Comparison of ENCODE assay signal across 31 cellular contexts in the genomic region with DNA sequence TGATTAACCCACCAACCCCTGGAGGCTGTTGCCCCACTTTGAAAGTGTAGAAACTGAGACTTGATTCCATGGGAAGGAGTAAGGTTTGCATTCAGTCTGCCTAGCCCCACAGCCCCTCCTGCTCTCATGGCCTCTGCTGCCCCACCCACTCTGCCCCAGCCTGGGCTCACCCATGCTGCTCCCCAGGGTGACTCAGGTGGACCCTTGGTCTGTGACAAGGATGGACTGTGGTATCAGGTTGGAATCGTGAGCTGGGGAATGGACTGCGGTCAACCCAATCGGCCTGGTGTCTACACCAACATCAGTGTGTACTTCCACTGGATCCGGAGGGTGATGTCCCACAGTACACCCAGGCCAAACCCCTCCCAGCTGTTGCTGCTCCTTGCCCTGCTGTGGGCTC. TPM values are rescaled to one million over a fixed set of nuclear protein-coding genes. Genes with fewer than 3 reads are reported as not detected.
"Had no signal": no experiment of that assay in that cellular context is flagged by ENCODE, and none has a peak within 500 bp of the region (broad histone marks: within the 10 kb centered on the region; RNA-seq: fewer than 3 reads in every experiment).

No MANE protein-coding gene starts in this region.

- H3K4me1 ChIP-seq: esophagus squamous epithelium had no signal

- H3K27ac ChIP-seq: brain microvascular endothelial cell, epithelial cell of prostate, esophagus squamous epithelium had no signal

- H3K36me3 ChIP-seq: brain microvascular endothelial cell, esophagus squamous epithelium had no signal

- DNase-seq: activated CD4-positive, alpha-beta memory T cell treated with anti-CD3 and anti-CD28 coated beads, Interleukin-2, amount 10 ng/mL, durations not matched to agents 7 days and 5 days; activated CD4-positive, alpha-beta T cell treated with anti-CD3 and anti-CD28 coated beads for 36 hours; activated CD4-positive, alpha-beta T cell treated with anti-CD3 and anti-CD28 coated beads, Interleukin-2, amount 10 ng/mL, durations not matched to agents 24 days and 14 days; activated CD4-positive, CD25-positive, alpha-beta regulatory T cell; activated CD4-positive, CD25-positive, alpha-beta regulatory T cell treated with anti-CD3 and anti-CD28 coated beads, Interleukin-2, amount 50 U/mL, for 72 hours; activated effector memory CD4-positive, alpha-beta T cell treated with Interleukin-2 at 50 U/mL for 16 hours; activated gamma-delta T cell treated with Interleukin-2 at 50 U/mL for 16 hours; activated naive CD4-positive, alpha-beta T cell treated with anti-CD3 and anti-CD28 coated beads, Interleukin-2, amount 50 U/mL, for 16 hours; activated naive CD4-positive, alpha-beta T cell treated with Interleukin-2 at 50 U/mL for 16 hours; activated T-cell treated with anti-CD3 and anti-CD28 coated beads, Interleukin-2, amount 50 U/mL, for 4 hours; amniotic stem cell; anterior cingulate cortex; brain microvascular endothelial cell; cortex of kidney; dermis blood vessel endothelial cell; effector CD8-positive, alpha-beta T cell; esophagus squamous epithelium; T-helper 2 cell had no signal

- H3K27me3 ChIP-seq: brain microvascular endothelial cell had no signal

- H3K4me3 ChIP-seq: esophagus squamous epithelium had no signal

- ATAC-seq: activated CD4-positive, alpha-beta T cell treated with anti-CD3 and anti-CD28 coated beads for 36 hours; activated T-cell treated with anti-CD3 and anti-CD28 coated beads, Interleukin-2, amount 50 U/mL, for 4 hours; activated T-helper 17 cell treated with anti-CD3 and anti-CD28 coated beads, Interleukin-2, amount 50 U/mL, for 72 hours had no signal

RNA-seq across cellular contexts. Expression of gene PRSS41, which starts 6.5 kb away (rescaled TPM):
- total RNA-seq: activated CD4-positive, alpha-beta memory T cell treated with anti-CD3 and anti-CD28 coated beads, Interleukin-2, amount 10 ng/mL, durations not matched to agents 7 days and 5 days; activated CD4-positive, alpha-beta T cell treated with anti-CD3 and anti-CD28 coated beads for 36 hours; activated CD4-positive, alpha-beta T cell treated with anti-CD3 and anti-CD28 coated beads, Interleukin-2, amount 10 ng/mL, durations not matched to agents 24 days and 14 days; activated T-cell treated with anti-CD3 and anti-CD28 coated beads, Interleukin-2, amount 50 U/mL, for 4 hours; activated T-helper 17 cell treated with anti-CD3 and anti-CD28 coated beads, Interleukin-2, amount 50 U/mL, for 72 hours; astrocyte; bronchial epithelial cell; cardiac septum; cerebellum; dermis blood vessel endothelial cell; endothelial cell of umbilical vein; esophagus squamous epithelium; fibroblast of lung; fibroblast of villous mesenchyme; frontal cortex; T-helper 1 cell treated with Interleukin-12 subunit alpha and Interleukin-12 subunit beta and Interleukin-4 antibody, amounts not matched to agents 30 ng/mL and 1 ng/mL, for 36 hours had no signal
- polyA plus RNA-seq: adipose tissue, endothelial cell of umbilical vein, esophagus, fibroblast of lung had no signal

RNA-seq across cellular contexts. Expression of gene PRSS21, which starts 12.3 kb away (rescaled TPM):
- total RNA-seq: astrocyte, cardiac septum, cerebellum, endothelial cell of umbilical vein, frontal cortex had no signal

RNA-seq across cellular contexts. Expression of gene PRSS33, which starts 17.4 kb away (rescaled TPM):
- total RNA-seq: activated CD4-positive, alpha-beta memory T cell treated with anti-CD3 and anti-CD28 coated beads, Interleukin-2, amount 10 ng/mL, durations not matched to agents 7 days and 5 days; activated CD4-positive, alpha-beta T cell treated with anti-CD3 and anti-CD28 coated beads for 36 hours; activated CD4-positive, alpha-beta T cell treated with anti-CD3 and anti-CD28 coated beads, Interleukin-2, amount 10 ng/mL, durations not matched to agents 24 days and 14 days; activated T-helper 17 cell treated with anti-CD3 and anti-CD28 coated beads, Interleukin-2, amount 50 U/mL, for 72 hours; astrocyte; bronchial epithelial cell; cardiac septum; cerebellum; dermis blood vessel endothelial cell; endothelial cell of umbilical vein; esophagus squamous epithelium; fibroblast of lung; fibroblast of villous mesenchyme; frontal cortex; T-helper 1 cell treated with Interleukin-12 subunit alpha and Interleukin-12 subunit beta and Interleukin-4 antibody, amounts not matched to agents 30 ng/mL and 1 ng/mL, for 36 hours had no signal
- polyA plus RNA-seq: adipose tissue, endothelial cell of umbilical vein, esophagus, fibroblast of lung had no signal

RNA-seq across cellular contexts. Expression of gene ZG16B, which starts 25.4 kb away (rescaled TPM):
- total RNA-seq: astrocyte, cardiac septum, cerebellum, endothelial cell of umbilical vein, fibroblast of lung, frontal cortex had no signal
- polyA plus RNA-seq: fibroblast of lung had no signal
